8 cellular contexts compared by ENCODE assay signal in the genomic region with DNA sequence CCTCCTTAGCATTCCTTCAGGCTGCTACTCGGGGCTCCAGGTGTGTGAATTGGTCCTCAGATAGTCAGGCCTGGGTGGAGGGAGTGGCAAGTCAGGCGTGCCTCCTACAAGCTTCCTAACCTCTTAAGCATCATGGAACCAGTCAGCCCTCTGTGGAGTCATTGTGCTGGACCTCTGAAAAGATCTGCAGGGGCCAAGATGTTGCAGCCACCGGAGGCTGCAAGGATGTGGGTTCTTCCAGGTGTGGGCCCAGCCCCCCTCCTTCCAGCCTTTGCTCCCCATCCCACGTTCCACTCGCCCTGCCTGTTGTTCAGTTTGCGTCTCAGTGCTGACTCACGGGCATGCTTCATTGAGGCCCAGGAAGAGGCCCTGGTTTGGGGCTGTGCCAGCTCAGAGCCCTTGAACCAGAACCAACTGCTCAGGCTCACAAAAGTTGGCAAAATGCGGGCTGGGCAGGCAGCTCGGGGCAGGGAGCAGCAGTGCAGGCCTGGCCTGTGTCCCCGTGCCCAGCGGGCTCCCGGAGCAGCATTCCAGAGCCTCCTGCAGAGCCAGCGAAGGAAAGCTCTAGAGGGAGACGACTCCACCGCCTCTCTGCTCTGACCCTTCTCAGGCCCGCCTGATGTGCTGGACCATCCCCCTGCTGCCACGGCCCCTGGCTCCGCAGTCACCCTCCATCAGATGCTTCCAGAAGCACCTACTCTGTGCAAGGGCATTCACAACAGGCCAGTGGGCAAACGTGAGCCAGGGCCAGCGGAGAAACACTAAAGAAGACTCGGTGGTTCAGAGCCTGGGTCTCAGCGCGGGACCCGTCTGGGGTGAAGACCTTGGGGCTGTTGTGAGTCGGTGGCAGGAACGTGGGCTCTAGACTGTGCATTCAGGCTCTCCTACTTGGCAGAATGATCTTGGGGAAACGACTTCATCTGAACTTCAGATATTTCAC. TPM values are rescaled to one million over a fixed set of nuclear protein-coding genes. Genes with fewer than 3 reads are reported as not detected.
DNase-seq lines count a peak whose midpoint lies in the region; ATAC-seq and TF ChIP-seq lines count a peak whose summit lies in the region.

No MANE protein-coding gene starts in this region.

- H3K27me3 ChIP-seq in brain microvascular endothelial cell (replicated peaks) (no peaks in the 10 kb centered on the region), kidney epithelial cell (ENCODE audit: control insufficient read depth, insufficient read depth, low read length) (peaks cover 7% of the 10 kb centered on the region)

- ATAC-seq in HG02840 (IDR thresholded peaks at IDR 0.05; ENCODE audit: low FRiP score, unreplicated experiment) = no peak

- H3K36me3 ChIP-seq in brain microvascular endothelial cell (replicated peaks) (no peaks in the 10 kb centered on the region), kidney epithelial cell (ENCODE audit: control insufficient read depth, insufficient read depth, low read length) (no peaks in the 10 kb centered on the region)

- POLR2A ChIA-PET in GM10248 (lab: Yijun Ruan, JAX) = no interaction called here

- H3K27ac ChIP-seq in brain microvascular endothelial cell = peak overlapping the region; percentile 28

- in situ Hi-C loops in brain microvascular endothelial cell (cut with HindIII; ENCODE audit: low pct_ligation_motif_present, low sequenced_read_pairs) = no loop called here

- DNase-seq in GM10248 (ENCODE audit: extremely low spot score) (peak; percentile 28), LHCN-M2 (ENCODE audit: low read depth) (peak; percentile 97), UCSD-AML1 (lab: John Stamatoyannopoulos, UW; ENCODE audit: unreplicated experiment) (peak; percentile 73), brain microvascular endothelial cell (peak; percentile 86), kidney epithelial cell (ENCODE audit: low read depth) (peak; percentile 97), NCI-H1105 (lab: John Stamatoyannopoulos, UW) (no peak)
- DNase-seq in stimulated activated CD4-positive, alpha-beta T cell treated with anti-CD3 and anti-CD28 coated beads, Interleukin-1b, Interleukin-23, amount 100 ng/mL, for 4 hours (ENCODE audit: low read depth in 2 of 2) = peak; percentile 62 to 64

- H3K4me3 ChIP-seq in brain microvascular endothelial cell (ENCODE audit: low read depth, low read length) = no peak overlapping the region
- H3K4me3 ChIP-seq in kidney epithelial cell (ENCODE audit: low read depth, low read length) = no peak overlapping the region

- TF ChIP-seq CTCF in GM10248 (IDR thresholded peaks at IDR 0.05; ENCODE audit: control extremely low read depth, extremely low read depth, low read depth, missing control alignments) (no peak), brain microvascular endothelial cell (IDR thresholded peaks at IDR 0.05; ENCODE audit: low read depth, low read length, missing control alignments) (no peak), kidney epithelial cell (IDR thresholded peaks at IDR 0.05; ENCODE audit: insufficient read depth, low read length, poor library complexity, severe bottlenecking) (no peak)

- CTCF ChIA-PET in GM10248 (lab: Yijun Ruan, JAX) = interaction anchor here (0.8 to 7.0 kb wide), 13 partner anchors 8 to 247 kb away, joined by 3 to 108 read pairs (median 13); a partner anchor contains a TSS

RNA-seq across cellular contexts. Expression of a gene that starts 7.5 kb away (rescaled TPM):
- 0.11 TPM in 1 of 2 replicates, not detected in the other for total RNA-seq in LHCN-M2 (2014; rRNA removed)
- polyA plus RNA-seq in LHCN-M2 (2012) = 0.13 TPM
- total RNA-seq in kidney epithelial cell = 0.55 TPM in 1 of 2 replicates, not detected in the other

RNA-seq across cellular contexts. Expression of a gene that starts 39.3 kb away (rescaled TPM):
- total RNA-seq in LHCN-M2 (2014; rRNA removed) = 11.9 and 13.0 TPM in 2 replicates
- polyA plus RNA-seq in LHCN-M2 (2012) = 4.2 TPM
- 10.3 and 12.0 TPM in 2 replicates for total RNA-seq in kidney epithelial cell
